In genomic region chr3:57326498-57326897, GRCh38 we compare ENCODE assay signal across 19 cellular contexts. TPM values are rescaled to one million over a fixed set of nuclear protein-coding genes. Genes with fewer than 3 reads are reported as not detected.
"Had no signal": no experiment of that assay in that cellular context is flagged by ENCODE, and none has a peak within 500 bp of the region (broad histone marks: within the 10 kb centered on the region; RNA-seq: fewer than 3 reads in every experiment).

No MANE protein-coding gene starts in this region.

RNA-seq across cellular contexts. Expression of gene ASB14, which starts 34.0 kb away (rescaled TPM):
- total RNA-seq: naive thymus-derived CD8-positive, alpha-beta T cell; natural killer cell; natural killer cell treated with Interleukin-12 subunit alpha and Interleukin-12 subunit beta and Interleukin-15 and Interleukin-18, amount 100 ng/mL, for 72 hours; neural crest cell; occipital lobe; omental fat pad; osteoblast; osteocyte; posterior vena cava; progenitor cell of endocrine pancreas; prostate gland; renal cortical epithelial cell; right lobe of liver; sciatic nerve; sigmoid colon; skeletal muscle tissue; smooth muscle cell; spleen had no signal
- polyA plus RNA-seq: sigmoid colon, small intestine had no signal
